Comparison of ENCODE assay signal across 29 cellular contexts in the genomic region with DNA sequence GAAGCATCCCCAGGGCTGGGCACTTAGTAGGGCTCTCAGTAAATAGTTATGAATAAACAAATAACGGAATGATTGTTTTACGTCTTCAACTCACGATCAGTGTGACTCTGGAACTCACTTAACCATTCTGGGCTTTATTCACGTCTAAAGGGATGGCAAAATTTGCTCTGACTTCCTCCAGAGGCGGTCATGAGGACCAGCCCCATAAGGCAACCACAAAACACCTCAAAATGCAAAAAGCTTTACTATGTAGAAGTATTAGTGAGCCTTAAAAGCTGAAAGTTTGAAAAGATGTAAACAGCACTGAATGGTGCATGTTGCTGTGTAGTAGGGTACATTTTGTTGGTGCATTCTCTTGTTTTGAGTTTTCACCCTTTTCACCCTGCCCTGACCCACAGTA.
A peak's percentile ranks its signal among the peaks of the same experiment; 100 is the strongest.
DNase-seq lines count a peak whose midpoint lies in the region; ATAC-seq lines count a peak whose summit lies in the region.
"Had no signal": no experiment of that assay in that cellular context is flagged by ENCODE, and none has a peak within 500 bp of the region (broad histone marks: within the 10 kb centered on the region; RNA-seq: fewer than 3 reads in every experiment).

No MANE protein-coding gene starts in this region.

- H3K4me3 ChIP-seq in Karpas-422 (ENCODE audit: low read length) = peak overlapping the region; percentile 35; the same call in 1 of the 2 replicates
- H3K4me3 ChIP-seq: left ventricle myocardium inferior, SJCRH30 had no signal

- H3K27me3 ChIP-seq in Karpas-422 (ENCODE audit: low read length) = no peaks in the 10 kb centered on the region
- H3K27me3 ChIP-seq: SJCRH30 had no signal

- H4K20me1 ChIP-seq in Karpas-422 (ENCODE audit: insufficient read depth, low read depth, low read length) = no peaks in the 10 kb centered on the region

- ATAC-seq in GM18907 (IDR thresholded peaks at IDR 0.05; ENCODE audit: unreplicated experiment) = peak; percentile 45
- ATAC-seq in HG02798 (IDR thresholded peaks at IDR 0.05; ENCODE audit: poor library complexity, unreplicated experiment) = peak; percentile 32
- peak; percentile 39 for ATAC-seq in stimulated activated memory B cell treated with anti-CD40 and anti-IgM and Interleukin-4, amounts not matched to agents 10 μg/mL and 1 μg/mL and 100 μg/mL, for 72 hours
- ATAC-seq in HG03460 (IDR thresholded peaks at IDR 0.05; ENCODE audit: unreplicated experiment) = no peak
- no peak for ATAC-seq in effector memory CD8-positive, alpha-beta T cell (replicated peaks)
- ATAC-seq: activated CD8-positive, alpha-beta T cell treated with anti-CD3 and anti-CD28 coated beads, Interleukin-2, amount 10 ng/mL, durations not matched to agents 7 days and 5 days; activated naive CD4-positive, alpha-beta T cell treated with anti-CD3 and anti-CD28 coated beads, Interleukin-2, amount 50 U/mL, for 72 hours; stimulated activated naive B cell treated with anti-CD40 and anti-IgM and Interleukin-4, amounts not matched to agents 10 μg/mL and 1 μg/mL and 100 μg/mL, for 72 hours had no signal

- H3K36me3 ChIP-seq in Karpas-422 (ENCODE audit: insufficient read depth, low read length) = peaks cover 38% of the 10 kb centered on the region; the same call in 1 of the 2 replicates
- H3K36me3 ChIP-seq: left ventricle myocardium inferior, SJCRH30 had no signal

- no peaks in the 10 kb centered on the region for H3K9me3 ChIP-seq in Karpas-422 (ENCODE audit: low read length)
- H3K9me3 ChIP-seq: left ventricle myocardium inferior, SJCRH30 had no signal

- peaks cover 26% of the 10 kb centered on the region for H3K27me3 Mint-ChIP-seq in stimulated activated memory B cell treated with anti-CD40 and anti-IgM and Interleukin-4, amounts not matched to agents 10 μg/mL and 1 μg/mL and 100 μg/mL, for 72 hours
- H3K27me3 Mint-ChIP-seq in effector memory CD8-positive, alpha-beta T cell = peaks cover 0 to 21% of the 10 kb centered on the region in 2 donors

- peak overlapping the region; percentile 53 for H3K9ac ChIP-seq in Karpas-422 (ENCODE audit: low read length)
- H3K9ac ChIP-seq: parathyroid adenoma had no signal

- peak overlapping the region; percentile 97 for H3K27ac ChIP-seq in Karpas-422 (ENCODE audit: low read length)
- H3K27ac ChIP-seq: left ventricle myocardium inferior, parathyroid adenoma, SJCRH30, VCaP had no signal

- H3K27ac Mint-ChIP-seq in stimulated activated memory B cell treated with anti-CD40 and anti-IgM and Interleukin-4, amounts not matched to agents 10 μg/mL and 1 μg/mL and 100 μg/mL, for 72 hours = no peak overlapping the region
- no peak overlapping the region for H3K27ac Mint-ChIP-seq in effector memory CD8-positive, alpha-beta T cell
- H3K27ac Mint-ChIP-seq: activated CD8-positive, alpha-beta T cell treated with anti-CD3 and anti-CD28 coated beads, Interleukin-2, amount 10 ng/mL, durations not matched to agents 7 days and 5 days; activated naive CD4-positive, alpha-beta T cell treated with anti-CD3 and anti-CD28 coated beads, Interleukin-2, amount 50 U/mL, for 72 hours; activated T-helper 2 cell treated with anti-CD3 and anti-CD28 coated beads, Interferon-gamma antibody, Interleukin-2, Interleukin-4, amounts not matched to agents 10 μg/mL and 5 μg/mL and 100 μg/mL, durations not matched to agents 14 hours and 24 hours and 36 hours; stimulated activated naive B cell treated with anti-CD40 and anti-IgM and Interleukin-4, amounts not matched to agents 10 μg/mL and 1 μg/mL and 100 μg/mL, for 72 hours; type B pancreatic cell had no signal

- H3K4me3 Mint-ChIP-seq in stimulated activated memory B cell treated with anti-CD40 and anti-IgM and Interleukin-4, amounts not matched to agents 10 μg/mL and 1 μg/mL and 100 μg/mL, for 72 hours = no peak overlapping the region
- H3K4me3 Mint-ChIP-seq in effector memory CD8-positive, alpha-beta T cell = no peak overlapping the region
- H3K4me3 Mint-ChIP-seq: activated CD8-positive, alpha-beta T cell treated with anti-CD3 and anti-CD28 coated beads, Interleukin-2, amount 10 ng/mL, durations not matched to agents 7 days and 5 days; stimulated activated naive B cell treated with anti-CD40 and anti-IgM and Interleukin-4, amounts not matched to agents 10 μg/mL and 1 μg/mL and 100 μg/mL, for 72 hours; type B pancreatic cell had no signal

- peaks cover 26% of the 10 kb centered on the region for H3K79me2 ChIP-seq in Karpas-422 (ENCODE audit: low read length)
- H3K79me2 ChIP-seq: parathyroid adenoma had no signal

- peak overlapping the region; percentile 62 for H3K4me2 ChIP-seq in Karpas-422 (ENCODE audit: low read depth, low read length, poor library complexity, severe bottlenecking)

- peaks cover 100% of the 10 kb centered on the region for H3K4me1 ChIP-seq in Karpas-422 (ENCODE audit: low read length)
- H3K4me1 ChIP-seq: left ventricle myocardium inferior, parathyroid adenoma, SJCRH30 had no signal

- H3K36me3 Mint-ChIP-seq in stimulated activated memory B cell treated with anti-CD40 and anti-IgM and Interleukin-4, amounts not matched to agents 10 μg/mL and 1 μg/mL and 100 μg/mL, for 72 hours = no peaks in the 10 kb centered on the region
- H3K36me3 Mint-ChIP-seq in effector memory CD8-positive, alpha-beta T cell (ENCODE audit: insufficient read depth) = peaks cover 3% of the 10 kb centered on the region
- H3K36me3 Mint-ChIP-seq: activated naive CD4-positive, alpha-beta T cell treated with anti-CD3 and anti-CD28 coated beads, Interleukin-2, amount 50 U/mL, for 72 hours; stimulated activated naive B cell treated with anti-CD40 and anti-IgM and Interleukin-4, amounts not matched to agents 10 μg/mL and 1 μg/mL and 100 μg/mL, for 72 hours; type B pancreatic cell had no signal

- no peak overlapping the region for H2AFZ ChIP-seq in Karpas-422 (ENCODE audit: low read length)
- H2AFZ ChIP-seq: parathyroid adenoma had no signal

- H3K4me1 Mint-ChIP-seq in stimulated activated memory B cell treated with anti-CD40 and anti-IgM and Interleukin-4, amounts not matched to agents 10 μg/mL and 1 μg/mL and 100 μg/mL, for 72 hours = peaks cover 28% of the 10 kb centered on the region
- H3K4me1 Mint-ChIP-seq in effector memory CD8-positive, alpha-beta T cell (ENCODE audit: low read depth in 2 of 2) = no peaks in the 10 kb centered on the region

- DNase-seq in Karpas-422 (peak; percentile 77), H4 (ENCODE audit: low spot score) (no peak)
- DNase-seq in effector memory CD8-positive, alpha-beta T cell = no peak
- DNase-seq: activated CD4-positive, alpha-beta T cell treated with anti-CD3 and anti-CD28 coated beads for 4 hours; activated CD8-positive, alpha-beta T cell treated with anti-CD3 and anti-CD28 coated beads, Interleukin-2, amount 10 ng/mL, durations not matched to agents 7 days and 5 days; C1 segment of cervical spinal cord; DMS153; effector memory CD4-positive, alpha-beta T cell; HCEC 1CT; head of caudate nucleus; left ventricle myocardium inferior; MV-4-11; NCI-H146; NCI-H446 treated with DMSO at 0.1 percent for 48 hours; NCI-H774; retina; SJCRH30; stimulated activated naive B cell treated with anti-CD40 and anti-IgM and Interleukin-4, amounts not matched to agents 10 μg/mL and 1 μg/mL and 100 μg/mL, for 72 hours; substantia nigra; T1000 had no signal

- no peaks in the 10 kb centered on the region for H3K9me3 Mint-ChIP-seq in stimulated activated memory B cell treated with anti-CD40 and anti-IgM and Interleukin-4, amounts not matched to agents 10 μg/mL and 1 μg/mL and 100 μg/mL, for 72 hours
- no peaks in the 10 kb centered on the region for H3K9me3 Mint-ChIP-seq in effector memory CD8-positive, alpha-beta T cell
- H3K9me3 Mint-ChIP-seq: activated naive CD4-positive, alpha-beta T cell treated with anti-CD3 and anti-CD28 coated beads, Interleukin-2, amount 50 U/mL, for 72 hours; activated T-helper 2 cell treated with anti-CD3 and anti-CD28 coated beads, Interferon-gamma antibody, Interleukin-2, Interleukin-4, amounts not matched to agents 10 μg/mL and 5 μg/mL and 100 μg/mL, durations not matched to agents 14 hours and 24 hours and 36 hours; stimulated activated naive B cell treated with anti-CD40 and anti-IgM and Interleukin-4, amounts not matched to agents 10 μg/mL and 1 μg/mL and 100 μg/mL, for 72 hours; type B pancreatic cell had no signal

- H3K9me2 ChIP-seq in Karpas-422 (replicated peaks; ENCODE audit: insufficient read depth, low read length) = no peaks in the 10 kb centered on the region

Comparison
In these comparisons a context has a peak if more than half of its experiments do, and no peak if none do; other contexts are left out.
1. ATAC-seq: peak in GM18907 (single experiment), HG02798 (single experiment) and stimulated activated memory B cell treated with anti-CD40 and anti-IgM and Interleukin-4, amounts not matched to agents 10 μg/mL and 1 μg/mL and 100 μg/mL, for 72 hours (single experiment); none in HG03460 (single experiment) and effector memory CD8-positive, alpha-beta T cell (single experiment).